In genomic region chr7:6589151-6589828, GRCh38 we compare ENCODE assay signal across 8 cellular contexts. TPM values are rescaled to one million over a fixed set of nuclear protein-coding genes. Genes with fewer than 3 reads are reported as not detected.
DNase-seq lines count a peak whose midpoint lies in the region; ATAC-seq, FAIRE-seq and TF ChIP-seq lines count a peak whose summit lies in the region.

No MANE protein-coding gene starts in this region.

- no peak for FAIRE-seq in frontal cortex (lab: Jason Lieb, UNC)

- H3K36me3 ChIP-seq in iPS DF 6.9 (ENCODE audit: control insufficient read depth, insufficient read depth, low read length) (no peaks in the 10 kb centered on the region; the same call in 1 of the 2 replicates), subcutaneous abdominal adipose tissue (ENCODE audit: control insufficient read depth in 5 of 5, insufficient read depth in 5 of 5, low read length in 5 of 5) (peaks cover 8 to 53% (median 42%) of the 10 kb centered on the region in 5 donors)

- peaks cover 3% of the 10 kb centered on the region; the same call in 1 of the 2 replicates for H3K4me1 ChIP-seq in iPS DF 6.9 (ENCODE audit: control insufficient read depth, insufficient read depth, low read length)
- H3K4me1 ChIP-seq in subcutaneous abdominal adipose tissue (ENCODE audit: control insufficient read depth in 5 of 5, insufficient read depth in 5 of 5, low read length in 5 of 5), result peaks cover 4 to 24% (median 16%) of the 10 kb centered on the region in 5 donors
- no peaks in the 10 kb centered on the region for H3K4me1 ChIP-seq in foreskin keratinocyte

- no peaks in the 10 kb centered on the region for H3K9me3 Mint-ChIP-seq in T-helper 2 cell treated with Interferon-gamma antibody and Interleukin-4, amounts not matched to agents 5 μg/mL and 100 μg/mL, for 36 hours
- no peaks in the 10 kb centered on the region for H3K9me3 Mint-ChIP-seq in activated CD8-positive, alpha-beta T cell treated with anti-CD3 and anti-CD28 coated beads for 36 hours

- no peaks in the 10 kb centered on the region for H3K27me3 Mint-ChIP-seq in T-helper 2 cell treated with Interferon-gamma antibody and Interleukin-4, amounts not matched to agents 5 μg/mL and 100 μg/mL, for 36 hours (ENCODE audit: low read depth)
- H3K27me3 Mint-ChIP-seq in activated CD8-positive, alpha-beta T cell treated with anti-CD3 and anti-CD28 coated beads for 36 hours, result no peaks in the 10 kb centered on the region

- peak overlapping the region; percentile 71 for H3K27ac Mint-ChIP-seq in T-helper 2 cell treated with Interferon-gamma antibody and Interleukin-4, amounts not matched to agents 5 μg/mL and 100 μg/mL, for 36 hours
- peak overlapping the region; percentile 63 for H3K27ac Mint-ChIP-seq in activated CD8-positive, alpha-beta T cell treated with anti-CD3 and anti-CD28 coated beads for 36 hours

- H3K4me3 Mint-ChIP-seq in T-helper 2 cell treated with Interferon-gamma antibody and Interleukin-4, amounts not matched to agents 5 μg/mL and 100 μg/mL, for 36 hours, result peak overlapping the region; percentile 53
- peak overlapping the region; percentile 64 for H3K4me3 Mint-ChIP-seq in activated CD8-positive, alpha-beta T cell treated with anti-CD3 and anti-CD28 coated beads for 36 hours

- POLR2A ChIA-PET in activated CD8-positive, alpha-beta T cell treated with anti-CD3 and anti-CD28 coated beads for 36 hours (lab: Charles Lee), result interaction anchor here (1.0 to 2.7 kb wide), 7 partner anchors 8 to 48 kb away, joined by 4 to 18 read pairs (median 5); partner anchors contain the start of genes ZDHHC4 and ZNF316

- peaks cover 36% of the 10 kb centered on the region for H3K36me3 Mint-ChIP-seq in T-helper 2 cell treated with Interferon-gamma antibody and Interleukin-4, amounts not matched to agents 5 μg/mL and 100 μg/mL, for 36 hours (ENCODE audit: low read depth)
- peaks cover 26% of the 10 kb centered on the region for H3K36me3 Mint-ChIP-seq in activated CD8-positive, alpha-beta T cell treated with anti-CD3 and anti-CD28 coated beads for 36 hours (ENCODE audit: low read depth)

- CTCF ChIA-PET in activated CD8-positive, alpha-beta T cell treated with anti-CD3 and anti-CD28 coated beads for 36 hours (lab: Charles Lee), result interaction anchor here (0.6 to 4.2 kb wide), 7 partner anchors 9 to 118 kb away, joined by 3 to 44 read pairs (median 4); partner anchors contain the start of genes ZDHHC4 and ZNF316

- H3K27ac ChIP-seq in iPS DF 6.9 (ENCODE audit: low read length) (no peak overlapping the region), subcutaneous abdominal adipose tissue (ENCODE audit: low read depth, low read length) (no peak overlapping the region), foreskin keratinocyte (no peak overlapping the region)

- no CpG with 5 or more reads among the region's 22 CpGs for WGBS in iPS DF 6.9 (ENCODE audit: insufficient coverage, insufficient read length)

- no peak for ATAC-seq in activated CD8-positive, alpha-beta T cell treated with anti-CD3 and anti-CD28 coated beads for 36 hours
- ATAC-seq in foreskin keratinocyte, result no peak
- ATAC-seq in GM19455 (IDR thresholded peaks at IDR 0.05; ENCODE audit: unreplicated experiment), result no peak

- peaks cover 7% of the 10 kb centered on the region for H3K4me1 Mint-ChIP-seq in T-helper 2 cell treated with Interferon-gamma antibody and Interleukin-4, amounts not matched to agents 5 μg/mL and 100 μg/mL, for 36 hours (ENCODE audit: low read depth)
- peaks cover 20% of the 10 kb centered on the region for H3K4me1 Mint-ChIP-seq in activated CD8-positive, alpha-beta T cell treated with anti-CD3 and anti-CD28 coated beads for 36 hours (ENCODE audit: low read depth)

- H3K9me3 ChIP-seq in iPS DF 6.9 (ENCODE audit: control insufficient read depth, insufficient read depth, low read length) (no peaks in the 10 kb centered on the region), subcutaneous abdominal adipose tissue (ENCODE audit: control insufficient read depth in 5 of 5, low read length in 5 of 5) (no peaks in the 10 kb centered on the region)

- peak overlapping the region; percentile 26; the same call in 1 of the 2 replicates for H3K4me3 ChIP-seq in iPS DF 6.9 (ENCODE audit: low read length)
- peak overlapping the region in 4 of 5 donors; percentile 25 to 93 (median 72) for H3K4me3 ChIP-seq in subcutaneous abdominal adipose tissue (ENCODE audit: low read depth in 1 of 5, low read length in 5 of 5)

- H3K27me3 ChIP-seq in iPS DF 6.9 (ENCODE audit: control insufficient read depth, insufficient read depth, low read length) (no peaks in the 10 kb centered on the region), subcutaneous abdominal adipose tissue (ENCODE audit: control insufficient read depth in 5 of 5, insufficient read depth in 4 of 5, low read length in 5 of 5) (no peaks in the 10 kb centered on the region), foreskin keratinocyte (no peaks in the 10 kb centered on the region)

- DNase-seq in T-helper 2 cell treated with Interferon-gamma antibody and Interleukin-4, amounts not matched to agents 5 μg/mL and 100 μg/mL, for 36 hours (ENCODE audit: low spot score), result no peak
- DNase-seq in T-helper 2 cell, result no peak
- no peak for DNase-seq in activated CD8-positive, alpha-beta T cell treated with anti-CD3 and anti-CD28 coated beads for 36 hours
- no peak for DNase-seq in iPS DF 6.9 (ENCODE audit: low read depth, low spot score)
- DNase-seq in foreskin keratinocyte, result no peak
- DNase-seq in frontal cortex (ENCODE audit: low spot score in 2 of 2), result no peak

- H3K9ac ChIP-seq in subcutaneous abdominal adipose tissue (ENCODE audit: low read length in 5 of 5), result peak overlapping the region in 2 of 5 donors; percentile 53 to 68

- intact Hi-C loops in activated CD8-positive, alpha-beta T cell treated with anti-CD3 and anti-CD28 coated beads for 36 hours (cut with micrococcal nuclease), result no loop called here

- TF ChIP-seq CTCF in activated CD8-positive, alpha-beta T cell treated with anti-CD3 and anti-CD28 coated beads for 36 hours (IDR thresholded peaks at IDR 0.05), result no peak
- no peak for TF ChIP-seq CTCF in foreskin keratinocyte (conservative IDR thresholded peaks at IDR 0.05)

RNA-seq across cellular contexts. Expression of gene INTS15, which starts 0.5 kb away (rescaled TPM):
- total RNA-seq in activated CD8-positive, alpha-beta T cell treated with anti-CD3 and anti-CD28 coated beads for 36 hours, result 10 to 100 TPM; 26.8 to 29.8 TPM
- 19.3 and 19.5 TPM in 2 replicates for total RNA-seq in foreskin keratinocyte
- polyA plus RNA-seq in foreskin keratinocyte, result 19.4 TPM in 2 replicates
- 22.4 TPM for total RNA-seq in frontal cortex

RNA-seq across cellular contexts. Expression of gene ZDHHC4, which starts 12.0 kb away (rescaled TPM):
- total RNA-seq in activated CD8-positive, alpha-beta T cell treated with anti-CD3 and anti-CD28 coated beads for 36 hours, result 10 to 100 TPM; 27.8 to 32.0 TPM
- total RNA-seq in foreskin keratinocyte, result 37.9 and 45.3 TPM in 2 replicates
- 44.5 and 58.5 TPM in 2 replicates for polyA plus RNA-seq in foreskin keratinocyte
- 52.2 TPM for total RNA-seq in frontal cortex

RNA-seq across cellular contexts. Expression of gene ZNF853, which starts 26.1 kb away (rescaled TPM):
- total RNA-seq in activated CD8-positive, alpha-beta T cell treated with anti-CD3 and anti-CD28 coated beads for 36 hours, result 1 to 10 TPM; 1.3 to 1.8 TPM
- total RNA-seq in foreskin keratinocyte, result 0.03 and 0.07 TPM in 2 replicates
- polyA plus RNA-seq in foreskin keratinocyte, result 0.03 and 0.06 TPM in 2 replicates
- total RNA-seq in frontal cortex, result 23.6 TPM

RNA-seq across cellular contexts. Expression of gene GRID2IP, which starts 38.0 kb away (rescaled TPM):
- under 1 TPM; 0.18 to 0.23 TPM for total RNA-seq in activated CD8-positive, alpha-beta T cell treated with anti-CD3 and anti-CD28 coated beads for 36 hours
- 0.04 and 0.14 TPM in 2 replicates for total RNA-seq in foreskin keratinocyte
- polyA plus RNA-seq in foreskin keratinocyte, result 0.12 TPM in 1 of 2 replicates, not detected in the other
- 0.41 TPM for total RNA-seq in frontal cortex

RNA-seq across cellular contexts. Expression of gene ZNF316, which starts 47.8 kb away (rescaled TPM):
- total RNA-seq in activated CD8-positive, alpha-beta T cell treated with anti-CD3 and anti-CD28 coated beads for 36 hours, result 10 to 100 TPM; 17.7 to 18.8 TPM
- total RNA-seq in foreskin keratinocyte (7.9 and 8.5 TPM in 2 replicates), frontal cortex (15.5 TPM)
- 5.2 and 5.5 TPM in 2 replicates for polyA plus RNA-seq in foreskin keratinocyte
